ENCODE assay signal across 9 cellular contexts in the genomic region with DNA sequence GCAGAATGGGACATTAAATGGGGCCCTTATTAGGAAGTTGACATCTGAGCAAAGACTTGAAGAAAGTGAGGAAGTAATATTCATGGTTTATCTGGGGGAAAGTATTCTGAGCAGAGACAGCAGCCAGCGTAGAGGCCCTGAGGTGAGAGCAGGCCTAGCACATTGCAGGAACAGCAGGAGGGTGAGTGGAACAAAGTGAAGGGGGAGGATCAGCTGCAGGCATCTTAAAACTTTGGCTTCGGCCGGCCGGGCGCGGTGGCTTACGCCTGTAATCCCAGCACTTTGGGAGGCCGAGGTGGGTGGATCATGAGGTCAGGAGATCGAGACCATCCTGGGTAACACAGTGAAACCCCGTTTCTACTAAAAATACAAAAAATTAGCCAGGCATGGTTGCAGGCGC. TPM values are rescaled to one million over a fixed set of nuclear protein-coding genes. Genes with fewer than 3 reads are reported as not detected.
"Had no signal": no experiment of that assay in that cellular context is flagged by ENCODE, and none has a peak within 500 bp of the region (broad histone marks: within the 10 kb centered on the region; RNA-seq: fewer than 3 reads in every experiment).

No MANE protein-coding gene starts in this region.

RNA-seq across cellular contexts. Expression of a gene that starts 55.0 kb away (rescaled TPM):
- total RNA-seq: heart left ventricle; left ventricle myocardium inferior; lower leg skin; mesenteric fat pad; myocyte; naive thymus-derived CD4-positive, alpha-beta T cell; natural killer cell treated with Interleukin-12 subunit alpha and Interleukin-12 subunit beta and Interleukin-15 and Interleukin-18, amount 100 ng/mL, for 72 hours; right cardiac atrium; vagina had no signal
